ENCODE assay signal across 11 cellular contexts in the genomic region with DNA sequence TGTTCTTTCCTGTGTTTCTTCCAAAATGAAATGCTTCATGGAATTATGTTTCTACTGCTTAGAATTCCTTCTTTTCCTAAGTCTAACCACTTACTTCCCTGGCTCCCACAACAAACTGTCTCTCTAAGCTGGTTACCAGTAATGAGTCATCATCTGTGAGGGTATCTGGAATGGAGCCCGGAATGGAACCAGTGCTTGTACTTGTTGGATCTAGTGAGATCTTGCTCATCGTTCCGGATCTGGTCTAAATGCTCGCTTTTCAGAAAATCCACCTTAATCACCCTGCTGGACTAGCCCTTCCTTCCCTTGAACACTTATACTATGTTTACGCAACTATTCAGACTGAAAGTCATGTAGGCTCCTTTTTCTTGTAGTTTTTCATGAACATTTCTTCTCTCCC.
A peak's percentile ranks its signal among the peaks of the same experiment; 100 is the strongest.
DNase-seq lines count a peak whose midpoint lies in the region; ATAC-seq, FAIRE-seq and TF ChIP-seq lines count a peak whose summit lies in the region.
"Had no signal": no experiment of that assay in that cellular context is flagged by ENCODE, and none has a peak within 500 bp of the region (broad histone marks: within the 10 kb centered on the region; RNA-seq: fewer than 3 reads in every experiment).

No MANE protein-coding gene starts in this region.

- H3K4me2 ChIP-seq in astrocyte (ENCODE audit: low read length): peak overlapping the region; percentile 53

- no peak for TF ChIP-seq CTCF in astrocyte (IDR thresholded peaks at IDR 0.05; ENCODE audit: insufficient read depth, low read depth, low read length)
- no peak for TF ChIP-seq CTCF in uterus (IDR thresholded peaks at IDR 0.05)
- no peak for TF ChIP-seq CTCF in esophagus squamous epithelium (IDR thresholded peaks at IDR 0.05)

- peak; percentile 100 for FAIRE-seq in astrocyte (lab: Jason Lieb, UNC)

- peak overlapping the region; percentile 55 for H3K27ac Mint-ChIP-seq in astrocyte (ENCODE audit: unreplicated experiment)
- H3K27ac Mint-ChIP-seq: CD14-positive monocyte had no signal

- H3K79me2 ChIP-seq in astrocyte (ENCODE audit: insufficient read depth, low read length): peaks cover 6% of the 10 kb centered on the region

- H3K4me3 Mint-ChIP-seq in astrocyte (ENCODE audit: unreplicated experiment): no peak overlapping the region
- H3K4me3 Mint-ChIP-seq: CD14-positive monocyte had no signal

- no peaks in the 10 kb centered on the region for H3K36me3 Mint-ChIP-seq in astrocyte (ENCODE audit: low read depth, unreplicated experiment)

- H3K27ac ChIP-seq in astrocyte (ENCODE audit: low read depth, low read length) (peak overlapping the region; percentile 53), uterus (no peak overlapping the region), esophagus squamous epithelium (peak overlapping the region in 2 of 4 donors; percentile 40 to 51)
- H3K27ac ChIP-seq: right lobe of liver had no signal

- no peaks in the 10 kb centered on the region for H3K27me3 Mint-ChIP-seq in astrocyte (ENCODE audit: low read depth, unreplicated experiment)

- no peaks in the 10 kb centered on the region for H3K9me3 ChIP-seq in astrocyte (ENCODE audit: insufficient read depth, low read depth, low read length)
- H3K9me3 ChIP-seq in uterus: no peaks in the 10 kb centered on the region
- no peaks in the 10 kb centered on the region for H3K9me3 ChIP-seq in esophagus squamous epithelium
- H3K9me3 ChIP-seq: right lobe of liver had no signal

- H4K20me1 ChIP-seq in astrocyte (ENCODE audit: insufficient read depth, low read length): no peaks in the 10 kb centered on the region

- intact Hi-C loops in left ventricle myocardium superior (cut with micrococcal nuclease) (no loop called here), Right ventricle myocardium inferior (cut with DNase I) (no loop called here), uterus (cut with DNase I; ENCODE audit: low total_unique reads) (no loop called here), esophagus squamous epithelium (cut with DNase I) (no loop called here)

- no peak overlapping the region for H2AFZ ChIP-seq in astrocyte (ENCODE audit: low read depth, low read length)

- H3K4me1 ChIP-seq in astrocyte (ENCODE audit: insufficient read depth, low read length): peaks cover 4% of the 10 kb centered on the region
- no peaks in the 10 kb centered on the region for H3K4me1 ChIP-seq in uterus
- peaks cover 9 to 44% (median 12%) of the 10 kb centered on the region in 3 donors for H3K4me1 ChIP-seq in esophagus squamous epithelium
- H3K4me1 ChIP-seq: right lobe of liver had no signal

- no peak overlapping the region for H3K4me3 ChIP-seq in astrocyte (ENCODE audit: insufficient read depth, low read depth, low read length)
- no peak overlapping the region for H3K4me3 ChIP-seq in uterus
- no peak overlapping the region for H3K4me3 ChIP-seq in esophagus squamous epithelium
- H3K4me3 ChIP-seq: right lobe of liver had no signal

- no peaks in the 10 kb centered on the region for H3K27me3 ChIP-seq in astrocyte (ENCODE audit: insufficient read depth, low read length)
- no peaks in the 10 kb centered on the region for H3K27me3 ChIP-seq in uterus
- no peaks in the 10 kb centered on the region for H3K27me3 ChIP-seq in esophagus squamous epithelium
- H3K27me3 ChIP-seq: right lobe of liver had no signal

- ATAC-seq in left ventricle myocardium superior (peak; percentile 59), Right ventricle myocardium inferior (no peak)

- 36 to 52% methylated on average over 5 of the region's 5 CpGs for WGBS in esophagus squamous epithelium, 2 donors

- H3K4me1 Mint-ChIP-seq in astrocyte (ENCODE audit: low read depth, unreplicated experiment): peaks cover 27% of the 10 kb centered on the region
- H3K4me1 Mint-ChIP-seq: CD14-positive monocyte had no signal

- no peak for DNase-seq in left ventricle myocardium superior
- no peak for DNase-seq in Right ventricle myocardium inferior (ENCODE audit: missing footprints)
- peak; percentile 99 for DNase-seq in astrocyte (ENCODE audit: low read depth)
- DNase-seq in islet precursor cell: peak; percentile 71
- DNase-seq in uterus: peak; percentile 21 to 32
- DNase-seq in esophagus squamous epithelium (lab: John Stamatoyannopoulos, UW): no peak
- DNase-seq in activated naive CD4-positive, alpha-beta T cell treated with anti-CD3 and anti-CD28 coated beads, Interleukin-2, amount 50 U/mL, for 16 hours: no peak
- DNase-seq in germinal center (ENCODE audit: low spot score): no peak
- DNase-seq: KG1, right lobe of liver had no signal

- peak overlapping the region; percentile 34 for H3K9ac ChIP-seq in astrocyte (ENCODE audit: low read length)

- TF ChIP-seq POLR2A in uterus (IDR thresholded peaks at IDR 0.05) (no peak), esophagus squamous epithelium (IDR thresholded peaks at IDR 0.05) (no peak)

- H3K9me3 Mint-ChIP-seq in astrocyte (ENCODE audit: unreplicated experiment): no peaks in the 10 kb centered on the region
- H3K9me3 Mint-ChIP-seq: CD14-positive monocyte had no signal

- H3K36me3 ChIP-seq in astrocyte (ENCODE audit: insufficient read depth, low read length) (peaks cover 17% of the 10 kb centered on the region), uterus (no peaks in the 10 kb centered on the region), esophagus squamous epithelium (peaks cover 0 to 13% (median 0%) of the 10 kb centered on the region in 3 donors)
- H3K36me3 ChIP-seq: right lobe of liver had no signal

Comparison
In these comparisons a context has a peak if more than half of its experiments do, and no peak if none do; other contexts are left out.
1. DNase-seq: peak in astrocyte (single experiment), islet precursor cell (single experiment) and uterus (2 of 2); none in left ventricle myocardium superior (single experiment), Right ventricle myocardium inferior (single experiment), esophagus squamous epithelium (single experiment), activated naive CD4-positive, alpha-beta T cell treated with anti-CD3 and anti-CD28 coated beads, Interleukin-2, amount 50 U/mL, for 16 hours (single experiment) and germinal center (single experiment).